In the genomic region with DNA sequence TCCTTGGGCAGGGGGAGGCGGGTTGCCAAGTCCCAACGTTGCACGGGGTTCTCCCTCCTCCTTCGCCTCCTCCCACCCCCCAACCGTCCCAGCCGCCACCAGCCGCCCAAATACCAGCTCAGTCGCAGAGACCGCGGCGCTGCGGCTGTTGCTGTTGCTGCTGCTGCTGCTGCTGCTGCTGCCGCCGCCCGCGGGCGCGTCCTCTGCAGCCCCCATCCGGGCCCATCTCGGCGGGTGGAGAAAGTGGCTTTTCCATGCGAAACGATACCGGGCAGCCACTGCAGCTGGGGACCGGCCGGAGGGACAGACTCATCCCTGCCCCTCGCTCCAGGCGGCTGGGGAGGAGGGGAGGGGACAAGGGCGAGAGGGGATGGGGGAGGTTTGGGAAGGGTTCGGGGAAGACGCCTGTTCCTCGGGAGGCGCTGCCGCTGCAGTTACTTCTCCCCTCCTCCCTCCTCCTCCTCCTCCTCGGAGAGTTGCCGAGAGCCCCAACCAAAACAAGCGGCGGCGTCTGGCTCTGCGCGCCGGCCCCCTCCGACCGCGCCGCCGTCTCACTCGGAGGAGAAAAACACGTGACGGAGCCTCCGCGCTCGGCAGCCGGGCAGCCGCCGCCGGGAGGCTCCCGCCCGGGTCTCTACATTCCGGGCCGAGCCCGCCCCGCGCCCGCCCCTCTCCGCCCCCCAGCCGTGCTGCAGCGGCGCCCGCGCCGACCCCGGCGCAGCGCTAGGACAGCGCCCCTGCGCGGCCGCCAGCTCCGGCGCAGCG, we compare ENCODE assay signal across 1 cellular context.
TF ChIP-seq lines count a peak whose summit lies in the region.

A gene with protein sequence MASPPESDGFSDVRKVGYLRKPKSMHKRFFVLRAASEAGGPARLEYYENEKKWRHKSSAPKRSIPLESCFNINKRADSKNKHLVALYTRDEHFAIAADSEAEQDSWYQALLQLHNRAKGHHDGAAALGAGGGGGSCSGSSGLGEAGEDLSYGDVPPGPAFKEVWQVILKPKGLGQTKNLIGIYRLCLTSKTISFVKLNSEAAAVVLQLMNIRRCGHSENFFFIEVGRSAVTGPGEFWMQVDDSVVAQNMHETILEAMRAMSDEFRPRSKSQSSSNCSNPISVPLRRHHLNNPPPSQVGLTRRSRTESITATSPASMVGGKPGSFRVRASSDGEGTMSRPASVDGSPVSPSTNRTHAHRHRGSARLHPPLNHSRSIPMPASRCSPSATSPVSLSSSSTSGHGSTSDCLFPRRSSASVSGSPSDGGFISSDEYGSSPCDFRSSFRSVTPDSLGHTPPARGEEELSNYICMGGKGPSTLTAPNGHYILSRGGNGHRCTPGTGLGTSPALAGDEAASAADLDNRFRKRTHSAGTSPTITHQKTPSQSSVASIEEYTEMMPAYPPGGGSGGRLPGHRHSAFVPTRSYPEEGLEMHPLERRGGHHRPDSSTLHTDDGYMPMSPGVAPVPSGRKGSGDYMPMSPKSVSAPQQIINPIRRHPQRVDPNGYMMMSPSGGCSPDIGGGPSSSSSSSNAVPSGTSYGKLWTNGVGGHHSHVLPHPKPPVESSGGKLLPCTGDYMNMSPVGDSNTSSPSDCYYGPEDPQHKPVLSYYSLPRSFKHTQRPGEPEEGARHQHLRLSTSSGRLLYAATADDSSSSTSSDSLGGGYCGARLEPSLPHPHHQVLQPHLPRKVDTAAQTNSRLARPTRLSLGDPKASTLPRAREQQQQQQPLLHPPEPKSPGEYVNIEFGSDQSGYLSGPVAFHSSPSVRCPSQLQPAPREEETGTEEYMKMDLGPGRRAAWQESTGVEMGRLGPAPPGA (N-terminal part only) (minus strand): TSS at position 610 of the 765 bp plus-strand sequence. CDS start 1,082 bp downstream, outside the sequence.

TF ChIP-seq in HepG2, 621 proteins besides CTCF, POLR2A, EP300 and RAD21 (continued from another document and continues in another):
- TF ChIP-seq, protein P1, sequence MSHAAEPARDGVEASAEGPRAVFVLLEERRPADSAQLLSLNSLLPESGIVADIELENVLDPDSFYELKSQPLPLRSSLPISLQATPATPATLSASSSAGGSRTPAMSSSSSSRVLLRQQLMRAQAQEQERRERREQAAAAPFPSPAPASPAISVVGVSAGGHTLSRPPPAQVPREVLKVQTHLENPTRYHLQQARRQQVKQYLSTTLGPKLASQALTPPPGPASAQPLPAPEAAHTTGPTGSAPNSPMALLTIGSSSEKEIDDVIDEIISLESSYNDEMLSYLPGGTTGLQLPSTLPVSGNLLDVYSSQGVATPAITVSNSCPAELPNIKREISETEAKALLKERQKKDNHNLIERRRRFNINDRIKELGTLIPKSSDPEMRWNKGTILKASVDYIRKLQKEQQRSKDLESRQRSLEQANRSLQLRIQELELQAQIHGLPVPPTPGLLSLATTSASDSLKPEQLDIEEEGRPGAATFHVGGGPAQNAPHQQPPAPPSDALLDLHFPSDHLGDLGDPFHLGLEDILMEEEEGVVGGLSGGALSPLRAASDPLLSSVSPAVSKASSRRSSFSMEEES (CRISPR knock-in tag; IDR thresholded peaks at IDR 0.05) = peak; percentile 80
- TF ChIP-seq FOSL2 (CRISPR knock-in tag; IDR thresholded peaks at IDR 0.05) (no peak), ZNF788 (CRISPR knock-in tag; IDR thresholded peaks at IDR 0.05; ENCODE audit: borderline replicate concordance) (0 out of 2 replicates have a peak, but pooled peaks have one; percentile 1), ZNF644 (CRISPR knock-in tag; IDR thresholded peaks at IDR 0.05; ENCODE audit: low read depth) (no peak), MXI1 (IDR thresholded peaks at IDR 0.05; ENCODE audit: borderline replicate concordance, low read depth, low read length) (peak; percentile 54; the same call in 2 of the 3 replicates), GPN1 (CRISPR knock-in tag; IDR thresholded peaks at IDR 0.05; ENCODE audit: borderline replicate concordance) (no peak), BCL6 (CRISPR knock-in tag; IDR thresholded peaks at IDR 0.05) (peak; percentile 44), ZBTB38 (CRISPR knock-in tag; IDR thresholded peaks at IDR 0.05) (0 out of 2 replicates have a peak, but pooled peaks have one; percentile 46), MAF1 (CRISPR knock-in tag; IDR thresholded peaks at IDR 0.05; ENCODE audit: borderline replicate concordance) (0 out of 2 replicates have a peak, but pooled peaks have one; percentile 25), KAT7 (CRISPR knock-in tag; IDR thresholded peaks at IDR 0.05; ENCODE audit: borderline replicate concordance) (peak; percentile 49; the same call in 1 of the 2 replicates), ZSCAN30 (CRISPR knock-in tag; IDR thresholded peaks at IDR 0.05) (no peak), MYC (CRISPR knock-in tag; IDR thresholded peaks at IDR 0.05; ENCODE audit: borderline replicate concordance) (peak; percentile 63; the same call in 1 of the 2 replicates), LCORL (IDR thresholded peaks at IDR 0.05) (no peak), LCORL (CRISPR knock-in tag; IDR thresholded peaks at IDR 0.05) (0 out of 2 replicates have a peak, but pooled peaks have one; percentile 34), PHF5A (CRISPR knock-in tag; IDR thresholded peaks at IDR 0.05; ENCODE audit: low read depth, unreplicated experiment) (no peak), KDM2A (CRISPR knock-in tag; IDR thresholded peaks at IDR 0.05; ENCODE audit: borderline replicate concordance, low read depth) (peak; percentile 59; the same call in 1 of the 2 replicates), POLR2AphosphoS5 (IDR thresholded peaks at IDR 0.05; ENCODE audit: low read depth, low read length) (peak; percentile 29; the same call in 1 of the 2 replicates), PHB2 (IDR thresholded peaks at IDR 0.05; ENCODE audit: partially characterized antibody) (no peak), ZKSCAN1 (IDR thresholded peaks at IDR 0.05; ENCODE audit: low read length) (no peak), KDM5A (IDR thresholded peaks at IDR 0.05; ENCODE audit: borderline replicate concordance, low read length) (0 out of 2 replicates have a peak, but pooled peaks have one; percentile 11), KLF6 (CRISPR knock-in tag; IDR thresholded peaks at IDR 0.05) (0 out of 2 replicates have a peak, but pooled peaks have one; percentile 67), ZNF205 (CRISPR knock-in tag; IDR thresholded peaks at IDR 0.05) (peak; percentile 47; the same call in 1 of the 2 replicates), SRSF1 (optimal IDR thresholded peaks at IDR 0.05; ENCODE audit: low read depth, low read length) (peak; percentile 35), AGO2 (optimal IDR thresholded peaks at IDR 0.05; ENCODE audit: low read depth, low read length) (peak; percentile 63), KDM1A (CRISPR knock-in tag; IDR thresholded peaks at IDR 0.05) (no peak), ZNF230 (CRISPR knock-in tag; IDR thresholded peaks at IDR 0.05) (0 out of 2 replicates have a peak, but pooled peaks have one; percentile 22), ZC3H13 (CRISPR knock-in tag; IDR thresholded peaks at IDR 0.05) (0 out of 2 replicates have a peak, but pooled peaks have one; percentile 31), KLF13 (CRISPR knock-in tag; IDR thresholded peaks at IDR 0.05) (no peak), TAF15 (IDR thresholded peaks at IDR 0.05; ENCODE audit: low read depth, low read length, poor library complexity, severe bottlenecking) (no peak), YY1 (IDR thresholded peaks at IDR 0.05; ENCODE audit: insufficient read depth, insufficient replicate concordance, low read depth, low read length) (peak; percentile 74), BRCA1 (CRISPR knock-in tag; IDR thresholded peaks at IDR 0.05) (no peak), IKZF4 (CRISPR knock-in tag; IDR thresholded peaks at IDR 0.05; ENCODE audit: borderline replicate concordance, low read depth, not compliant biosample characterization) (peak; percentile 12), POGZ (CRISPR knock-in tag; IDR thresholded peaks at IDR 0.05) (peak; percentile 45), PHF8 (CRISPR knock-in tag; IDR thresholded peaks at IDR 0.05) (peak; percentile 34; the same call in 1 of the 2 replicates), SP1 (IDR thresholded peaks at IDR 0.05) (no peak), SP1 (CRISPR knock-in tag; IDR thresholded peaks at IDR 0.05) (peak; percentile 41; the same call in 1 of the 2 replicates), ZFP36 (IDR thresholded peaks at IDR 0.05; ENCODE audit: borderline replicate concordance, low read depth, low read length, partially characterized antibody) (no peak), SKI (IDR thresholded peaks at IDR 0.05; ENCODE audit: partially characterized antibody) (peak; percentile 72), HNRNPK (IDR thresholded peaks at IDR 0.05; ENCODE audit: low read depth, low read length, poor library complexity, severe bottlenecking) (peak; percentile 86), HDAC1 (CRISPR knock-in tag; IDR thresholded peaks at IDR 0.05) (peak; percentile 41; the same call in 1 of the 2 replicates)
- TF ChIP-seq, protein P2, sequence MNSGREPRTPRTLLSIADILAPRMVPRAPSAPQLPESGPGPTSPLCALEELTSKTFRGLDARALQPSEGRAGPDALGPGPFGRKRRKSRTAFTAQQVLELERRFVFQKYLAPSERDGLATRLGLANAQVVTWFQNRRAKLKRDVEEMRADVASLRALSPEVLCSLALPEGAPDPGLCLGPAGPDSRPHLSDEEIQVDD (CRISPR knock-in tag; IDR thresholded peaks at IDR 0.05; ENCODE audit: borderline replicate concordance) = peak; percentile 61; the same call in 1 of the 2 replicates
- TF ChIP-seq, protein P3, sequence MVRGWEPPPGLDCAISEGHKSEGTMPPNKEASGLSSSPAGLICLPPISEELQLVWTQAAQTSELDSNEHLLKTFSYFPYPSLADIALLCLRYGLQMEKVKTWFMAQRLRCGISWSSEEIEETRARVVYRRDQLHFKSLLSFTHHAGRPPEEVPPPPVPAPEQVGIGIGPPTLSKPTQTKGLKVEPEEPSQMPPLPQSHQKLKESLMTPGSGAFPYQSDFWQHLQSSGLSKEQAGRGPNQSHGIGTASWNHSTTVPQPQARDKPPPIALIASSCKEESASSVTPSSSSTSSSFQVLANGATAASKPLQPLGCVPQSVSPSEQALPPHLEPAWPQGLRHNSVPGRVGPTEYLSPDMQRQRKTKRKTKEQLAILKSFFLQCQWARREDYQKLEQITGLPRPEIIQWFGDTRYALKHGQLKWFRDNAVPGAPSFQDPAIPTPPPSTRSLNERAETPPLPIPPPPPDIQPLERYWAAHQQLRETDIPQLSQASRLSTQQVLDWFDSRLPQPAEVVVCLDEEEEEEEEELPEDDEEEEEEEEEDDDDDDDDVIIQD (CRISPR knock-in tag; IDR thresholded peaks at IDR 0.05; ENCODE audit: low read depth) = no peak
- TF ChIP-seq, protein P4, sequence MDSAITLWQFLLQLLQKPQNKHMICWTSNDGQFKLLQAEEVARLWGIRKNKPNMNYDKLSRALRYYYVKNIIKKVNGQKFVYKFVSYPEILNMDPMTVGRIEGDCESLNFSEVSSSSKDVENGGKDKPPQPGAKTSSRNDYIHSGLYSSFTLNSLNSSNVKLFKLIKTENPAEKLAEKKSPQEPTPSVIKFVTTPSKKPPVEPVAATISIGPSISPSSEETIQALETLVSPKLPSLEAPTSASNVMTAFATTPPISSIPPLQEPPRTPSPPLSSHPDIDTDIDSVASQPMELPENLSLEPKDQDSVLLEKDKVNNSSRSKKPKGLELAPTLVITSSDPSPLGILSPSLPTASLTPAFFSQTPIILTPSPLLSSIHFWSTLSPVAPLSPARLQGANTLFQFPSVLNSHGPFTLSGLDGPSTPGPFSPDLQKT (CRISPR knock-in tag; IDR thresholded peaks at IDR 0.05; ENCODE audit: borderline replicate concordance) = no peak
- TF ChIP-seq, protein P5, sequence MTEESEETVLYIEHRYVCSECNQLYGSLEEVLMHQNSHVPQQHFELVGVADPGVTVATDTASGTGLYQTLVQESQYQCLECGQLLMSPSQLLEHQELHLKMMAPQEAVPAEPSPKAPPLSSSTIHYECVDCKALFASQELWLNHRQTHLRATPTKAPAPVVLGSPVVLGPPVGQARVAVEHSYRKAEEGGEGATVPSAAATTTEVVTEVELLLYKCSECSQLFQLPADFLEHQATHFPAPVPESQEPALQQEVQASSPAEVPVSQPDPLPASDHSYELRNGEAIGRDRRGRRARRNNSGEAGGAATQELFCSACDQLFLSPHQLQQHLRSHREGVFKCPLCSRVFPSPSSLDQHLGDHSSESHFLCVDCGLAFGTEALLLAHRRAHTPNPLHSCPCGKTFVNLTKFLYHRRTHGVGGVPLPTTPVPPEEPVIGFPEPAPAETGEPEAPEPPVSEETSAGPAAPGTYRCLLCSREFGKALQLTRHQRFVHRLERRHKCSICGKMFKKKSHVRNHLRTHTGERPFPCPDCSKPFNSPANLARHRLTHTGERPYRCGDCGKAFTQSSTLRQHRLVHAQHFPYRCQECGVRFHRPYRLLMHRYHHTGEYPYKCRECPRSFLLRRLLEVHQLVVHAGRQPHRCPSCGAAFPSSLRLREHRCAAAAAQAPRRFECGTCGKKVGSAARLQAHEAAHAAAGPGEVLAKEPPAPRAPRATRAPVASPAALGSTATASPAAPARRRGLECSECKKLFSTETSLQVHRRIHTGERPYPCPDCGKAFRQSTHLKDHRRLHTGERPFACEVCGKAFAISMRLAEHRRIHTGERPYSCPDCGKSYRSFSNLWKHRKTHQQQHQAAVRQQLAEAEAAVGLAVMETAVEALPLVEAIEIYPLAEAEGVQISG (CRISPR knock-in tag; IDR thresholded peaks at IDR 0.05) = peak; percentile 53; the same call in 1 of the 2 replicates
- TF ChIP-seq, protein P6, sequence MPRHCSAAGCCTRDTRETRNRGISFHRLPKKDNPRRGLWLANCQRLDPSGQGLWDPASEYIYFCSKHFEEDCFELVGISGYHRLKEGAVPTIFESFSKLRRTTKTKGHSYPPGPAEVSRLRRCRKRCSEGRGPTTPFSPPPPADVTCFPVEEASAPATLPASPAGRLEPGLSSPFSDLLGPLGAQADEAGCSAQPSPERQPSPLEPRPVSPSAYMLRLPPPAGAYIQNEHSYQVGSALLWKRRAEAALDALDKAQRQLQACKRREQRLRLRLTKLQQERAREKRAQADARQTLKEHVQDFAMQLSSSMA (CRISPR knock-in tag; IDR thresholded peaks at IDR 0.05) = 0 out of 2 replicates have a peak, but pooled peaks have one; percentile 23
- TF ChIP-seq, protein P7, sequence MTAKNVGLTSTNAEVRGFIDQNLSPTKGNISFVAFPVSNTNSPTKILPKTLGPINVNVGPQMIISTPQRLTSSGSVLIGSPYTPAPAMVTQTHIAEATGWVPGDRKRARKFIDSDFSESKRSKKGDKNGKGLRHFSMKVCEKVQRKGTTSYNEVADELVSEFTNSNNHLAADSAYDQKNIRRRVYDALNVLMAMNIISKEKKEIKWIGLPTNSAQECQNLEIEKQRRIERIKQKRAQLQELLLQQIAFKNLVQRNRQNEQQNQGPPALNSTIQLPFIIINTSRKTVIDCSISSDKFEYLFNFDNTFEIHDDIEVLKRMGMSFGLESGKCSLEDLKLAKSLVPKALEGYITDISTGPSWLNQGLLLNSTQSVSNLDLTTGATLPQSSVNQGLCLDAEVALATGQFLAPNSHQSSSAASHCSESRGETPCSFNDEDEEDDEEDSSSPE (CRISPR knock-in tag; IDR thresholded peaks at IDR 0.05) = peak; percentile 71
- TF ChIP-seq, protein P8, sequence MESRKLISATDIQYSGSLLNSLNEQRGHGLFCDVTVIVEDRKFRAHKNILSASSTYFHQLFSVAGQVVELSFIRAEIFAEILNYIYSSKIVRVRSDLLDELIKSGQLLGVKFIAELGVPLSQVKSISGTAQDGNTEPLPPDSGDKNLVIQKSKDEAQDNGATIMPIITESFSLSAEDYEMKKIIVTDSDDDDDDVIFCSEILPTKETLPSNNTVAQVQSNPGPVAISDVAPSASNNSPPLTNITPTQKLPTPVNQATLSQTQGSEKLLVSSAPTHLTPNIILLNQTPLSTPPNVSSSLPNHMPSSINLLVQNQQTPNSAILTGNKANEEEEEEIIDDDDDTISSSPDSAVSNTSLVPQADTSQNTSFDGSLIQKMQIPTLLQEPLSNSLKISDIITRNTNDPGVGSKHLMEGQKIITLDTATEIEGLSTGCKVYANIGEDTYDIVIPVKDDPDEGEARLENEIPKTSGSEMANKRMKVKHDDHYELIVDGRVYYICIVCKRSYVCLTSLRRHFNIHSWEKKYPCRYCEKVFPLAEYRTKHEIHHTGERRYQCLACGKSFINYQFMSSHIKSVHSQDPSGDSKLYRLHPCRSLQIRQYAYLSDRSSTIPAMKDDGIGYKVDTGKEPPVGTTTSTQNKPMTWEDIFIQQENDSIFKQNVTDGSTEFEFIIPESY (CRISPR knock-in tag; IDR thresholded peaks at IDR 0.05) = peak; percentile 60; the same call in 1 of the 2 replicates
